In genomic region chr11:123174196-123175183, GRCh38 we compare ENCODE assay signal across 10 cellular contexts. TPM values are rescaled to one million over a fixed set of nuclear protein-coding genes. Genes with fewer than 3 reads are reported as not detected.
DNase-seq lines count a peak whose midpoint lies in the region; ATAC-seq and TF ChIP-seq lines count a peak whose summit lies in the region.
"Had no signal": no experiment of that assay in that cellular context is flagged by ENCODE, and none has a peak within 500 bp of the region (broad histone marks: within the 10 kb centered on the region; RNA-seq: fewer than 3 reads in every experiment).

No MANE protein-coding gene starts in this region.

- H3F3A ChIP-seq in PC-3 (ENCODE audit: low read length, unreplicated experiment), result peaks cover 20% of the 10 kb centered on the region

- H3K4me2 ChIP-seq in PC-3 (ENCODE audit: low read length), result peak overlapping the region; percentile 7
- no peak overlapping the region for H3K4me2 ChIP-seq in neuronal stem cell (ENCODE audit: insufficient read depth, low read length, poor library complexity, severe bottlenecking)

- no peak overlapping the region for H3K18ac ChIP-seq in neuronal stem cell (ENCODE audit: low read length)

- peak overlapping the region; percentile 26 for H3K9ac ChIP-seq in PC-3 (ENCODE audit: low read length)
- H3K9ac ChIP-seq in neuronal stem cell (ENCODE audit: low read depth, low read length, poor library complexity), result no peak overlapping the region

- no peak overlapping the region for H2BK15ac ChIP-seq in neuronal stem cell (ENCODE audit: low read length)

- H3K4me1 Mint-ChIP-seq in Calu3 (ENCODE audit: low read depth, unreplicated experiment), result no peaks in the 10 kb centered on the region
- H3K4me1 Mint-ChIP-seq: memory B cell had no signal

- H2AK5ac ChIP-seq in neuronal stem cell (ENCODE audit: low read depth, low read length), result no peak overlapping the region

- peaks cover 5% of the 10 kb centered on the region; the same call in 1 of the 2 replicates for H3K79me2 ChIP-seq in PC-3 (ENCODE audit: low read length)

- no peak for TF ChIP-seq CTCF in AG10803 (conservative IDR thresholded peaks at IDR 0.05; ENCODE audit: low read length)
- no peak for TF ChIP-seq CTCF in PC-3 (conservative IDR thresholded peaks at IDR 0.05; ENCODE audit: low read depth, low read length)
- no peak for TF ChIP-seq CTCF in Calu3 (IDR thresholded peaks at IDR 0.05; ENCODE audit: unreplicated experiment)

- H3K9me3 ChIP-seq in PC-3 (ENCODE audit: low read length) (no peaks in the 10 kb centered on the region), neuronal stem cell (replicated peaks in 1 of 2; ENCODE audit: control insufficient read depth in 2 of 2, insufficient read depth in 1 of 2, low read depth in 1 of 2, low read length in 2 of 2) (peaks cover 0 to 2% of the 10 kb centered on the region in 2 donors)

- H2BK12ac ChIP-seq in neuronal stem cell (ENCODE audit: low read length), result no peak overlapping the region

- no peaks in the 10 kb centered on the region for H3K9me2 ChIP-seq in PC-3 (replicated peaks; ENCODE audit: low read length)

- H3K4me3 Mint-ChIP-seq in Calu3 (ENCODE audit: low read depth, unreplicated experiment), result no peak overlapping the region
- H3K4me3 Mint-ChIP-seq: memory B cell had no signal

- DNase-seq in AG10803 (ENCODE audit: low read depth), result peak; percentile 99
- peak; percentile 97 for DNase-seq in PC-3
- DNase-seq in fibroblast of gingiva (ENCODE audit: low read depth), result peak; percentile 97
- peak; percentile 21 for DNase-seq in neuronal stem cell (ENCODE audit: low spot score)
- no peak for DNase-seq in Calu3
- DNase-seq in KG1 (lab: John Stamatoyannopoulos, UW), result no peak
- DNase-seq: activated T-cell treated with anti-CD3 and anti-CD28 coated beads, Interleukin-2, amount 50 U/mL, for 1 hour had no signal

- no CpG with 5 or more reads among the region's 7 CpGs for WGBS in neuronal stem cell (ENCODE audit: extremely low coverage in 2 of 2, insufficient read length in 2 of 2, insufficient replicate concordance in 1 of 2), 2 donors

- H3K27ac ChIP-seq in PC-3 (ENCODE audit: low read length) (peak overlapping the region; percentile 81), neuronal stem cell (replicated peaks; ENCODE audit: low read length) (peak overlapping the region; percentile 59)

- no peak overlapping the region for H3K4ac ChIP-seq in neuronal stem cell (ENCODE audit: low read length)

- no peaks in the 10 kb centered on the region for H3K27me3 ChIP-seq in PC-3 (ENCODE audit: low read length)
- no peaks in the 10 kb centered on the region for H3K27me3 ChIP-seq in neuronal stem cell (ENCODE audit: control insufficient read depth in 3 of 3, insufficient read depth in 3 of 3, low read depth in 1 of 3, low read length in 3 of 3)

- no peaks in the 10 kb centered on the region for H3K27me3 Mint-ChIP-seq in Calu3 (ENCODE audit: unreplicated experiment)

- intact Hi-C loops in PC-3 (cut with micrococcal nuclease) (loop anchor here (5.0 kb wide), 1 partner anchor 73 kb away; no protein-coding TSS in a partner anchor), Calu3 (cut with micrococcal nuclease; ENCODE audit: unreplicated experiment) (no loop called here)

- H3K23ac ChIP-seq in neuronal stem cell (ENCODE audit: low read depth, low read length, poor library complexity), result no peak overlapping the region

- CTCF ChIA-PET in PC-3 (lab: Charles Lee), result interaction anchor here (0.9 kb wide), 1 partner anchor 73 kb away, joined by 3 read pairs; no protein-coding TSS in a partner anchor
- CTCF ChIA-PET in Calu3 (lab: Charles Lee), result interaction anchor here (0.6 kb wide), 1 partner anchor 100 kb away, joined by 5 read pairs; no protein-coding TSS in a partner anchor

- H4K8ac ChIP-seq in neuronal stem cell (ENCODE audit: low read depth, low read length), result no peak overlapping the region

- H2AFZ ChIP-seq in PC-3 (ENCODE audit: low read length) (no peak overlapping the region), neuronal stem cell (ENCODE audit: low read length) (no peak overlapping the region)

- no peak overlapping the region for H3K4me3 ChIP-seq in AG10803 (ENCODE audit: low read length)
- H3K4me3 ChIP-seq in PC-3 (ENCODE audit: low read length), result no peak overlapping the region
- H3K4me3 ChIP-seq in neuronal stem cell (ENCODE audit: low read length in 2 of 2), result no peak overlapping the region

- H2BK120ac ChIP-seq in neuronal stem cell (ENCODE audit: low read depth, low read length), result no peak overlapping the region

- BruUV-seq in PC-3 (replicated peaks; lab: Mats Ljungman, UMichigan), result no TSS peak
- BruUV-seq in Calu3 (replicated peaks; lab: Mats Ljungman, UMichigan), result no TSS peak

- POLR2A ChIA-PET in PC-3 (lab: Charles Lee; ENCODE audit: unreplicated experiment), result interaction anchor here (0.6 to 0.7 kb wide), 2 partner anchors 8 to 85 kb away, joined by 3 to 6 read pairs; no protein-coding TSS in a partner anchor

- H3K4me1 ChIP-seq in PC-3 (ENCODE audit: insufficient read depth, low read length), result peaks cover 49% of the 10 kb centered on the region
- peaks cover 0 to 2% of the 10 kb centered on the region in 2 donors for H3K4me1 ChIP-seq in neuronal stem cell (ENCODE audit: control insufficient read depth in 2 of 2, insufficient read depth in 1 of 2, low read depth in 1 of 2, low read length in 2 of 2)

- no peak overlapping the region for H3K14ac ChIP-seq in neuronal stem cell (ENCODE audit: low read length)

- no peaks in the 10 kb centered on the region for H3K36me3 Mint-ChIP-seq in Calu3 (ENCODE audit: insufficient read depth, unreplicated experiment)
- H3K36me3 Mint-ChIP-seq: memory B cell had no signal

- H3K9me3 Mint-ChIP-seq in Calu3 (ENCODE audit: low read depth, unreplicated experiment), result no peaks in the 10 kb centered on the region
- H3K9me3 Mint-ChIP-seq: memory B cell had no signal

- 0 out of 2 replicates have a peak, but pooled peaks cover 10% of the 10 kb centered on the region for H3K36me3 ChIP-seq in PC-3 (ENCODE audit: low read depth, low read length)
- H3K36me3 ChIP-seq in neuronal stem cell (replicated peaks in 1 of 2; ENCODE audit: control insufficient read depth in 2 of 2, insufficient read depth in 2 of 2, low read length in 2 of 2), result no peaks in the 10 kb centered on the region

- no peak overlapping the region for H2BK5ac ChIP-seq in neuronal stem cell (ENCODE audit: low read length)

- H3K79me1 ChIP-seq in neuronal stem cell (ENCODE audit: low read depth, low read length), result no peaks in the 10 kb centered on the region

- ATAC-seq in PC-3 (peak; percentile 50), GM21717 (IDR thresholded peaks at IDR 0.05; ENCODE audit: unreplicated experiment) (no peak), GM18868 (IDR thresholded peaks at IDR 0.05; ENCODE audit: unreplicated experiment) (no peak)

- H4K20me1 ChIP-seq in PC-3 (ENCODE audit: low read length), result no peaks in the 10 kb centered on the region

- H3K27ac Mint-ChIP-seq in Calu3 (ENCODE audit: unreplicated experiment), result no peak overlapping the region
- H3K27ac Mint-ChIP-seq: memory B cell had no signal

- H4K91ac ChIP-seq in neuronal stem cell (ENCODE audit: low read depth, low read length, poor library complexity), result no peak overlapping the region

RNA-seq across cellular contexts. Expression of gene CLMP, which starts 20.6 kb away (rescaled TPM):
- total RNA-seq in PC-3 (2014; rRNA removed) (30.4 and 33.0 TPM in 2 replicates), Calu3 (2022) (not detected in 2 replicates)
- 3.4 TPM for polyA plus RNA-seq in neuronal stem cell (2013, experiment 1 of 2)
- 3.4 TPM for polyA plus RNA-seq in neuronal stem cell (2013, experiment 2 of 2)

Comparison
In these comparisons a context has a peak if more than half of its experiments do, and no peak if none do; other contexts are left out.
1. DNase-seq: peak in AG10803 (single experiment), PC-3 (single experiment), fibroblast of gingiva (single experiment) and neuronal stem cell (single experiment); none in Calu3 (single experiment) and KG1 (single experiment).
2. RNA of gene CLMP, which starts 20.6 kb away (total RNA-seq): 30.4 to 33.0 TPM in PC-3; not detected in Calu3; every median in the first group is over 10 times any median in the second.